ENCODE assay signal across 2 cellular contexts in the genomic region with DNA sequence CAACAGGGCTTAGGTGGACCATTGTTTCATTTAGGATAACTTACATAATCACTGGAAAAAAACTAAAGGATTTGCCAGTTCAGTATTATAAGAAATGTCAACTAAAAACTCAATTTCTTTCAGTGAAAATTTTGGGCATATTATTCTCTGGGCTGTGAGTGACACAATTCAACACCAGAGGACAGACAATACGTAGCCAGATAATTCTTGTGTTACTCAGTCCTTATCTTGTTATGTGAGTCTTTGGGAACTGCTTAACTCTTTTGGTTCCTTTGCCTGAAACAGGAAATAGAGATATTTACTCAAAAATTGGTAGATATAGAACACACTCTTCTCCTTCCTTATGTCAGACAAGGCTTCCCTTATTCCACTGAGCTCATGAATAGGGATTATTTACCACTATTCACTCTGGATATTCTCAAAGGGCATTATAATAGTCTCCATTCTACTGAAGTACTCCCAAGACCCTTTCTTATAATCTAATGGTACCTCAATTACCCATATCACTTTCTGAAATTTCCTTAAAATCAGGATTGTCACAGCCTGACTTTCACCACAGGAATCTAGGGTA.
TF ChIP-seq lines count a peak whose summit lies in the region.

No MANE protein-coding gene starts in this region.

TF ChIP-seq in SK-N-SH, 30 proteins besides CTCF, POLR2A, EP300 and RAD21 (continued from another document):
- TF ChIP-seq, protein P1, sequence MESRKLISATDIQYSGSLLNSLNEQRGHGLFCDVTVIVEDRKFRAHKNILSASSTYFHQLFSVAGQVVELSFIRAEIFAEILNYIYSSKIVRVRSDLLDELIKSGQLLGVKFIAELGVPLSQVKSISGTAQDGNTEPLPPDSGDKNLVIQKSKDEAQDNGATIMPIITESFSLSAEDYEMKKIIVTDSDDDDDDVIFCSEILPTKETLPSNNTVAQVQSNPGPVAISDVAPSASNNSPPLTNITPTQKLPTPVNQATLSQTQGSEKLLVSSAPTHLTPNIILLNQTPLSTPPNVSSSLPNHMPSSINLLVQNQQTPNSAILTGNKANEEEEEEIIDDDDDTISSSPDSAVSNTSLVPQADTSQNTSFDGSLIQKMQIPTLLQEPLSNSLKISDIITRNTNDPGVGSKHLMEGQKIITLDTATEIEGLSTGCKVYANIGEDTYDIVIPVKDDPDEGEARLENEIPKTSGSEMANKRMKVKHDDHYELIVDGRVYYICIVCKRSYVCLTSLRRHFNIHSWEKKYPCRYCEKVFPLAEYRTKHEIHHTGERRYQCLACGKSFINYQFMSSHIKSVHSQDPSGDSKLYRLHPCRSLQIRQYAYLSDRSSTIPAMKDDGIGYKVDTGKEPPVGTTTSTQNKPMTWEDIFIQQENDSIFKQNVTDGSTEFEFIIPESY (IDR thresholded peaks at IDR 0.05; ENCODE audit: borderline replicate concordance, low read depth) = no peak
- TF ChIP-seq, protein P2, sequence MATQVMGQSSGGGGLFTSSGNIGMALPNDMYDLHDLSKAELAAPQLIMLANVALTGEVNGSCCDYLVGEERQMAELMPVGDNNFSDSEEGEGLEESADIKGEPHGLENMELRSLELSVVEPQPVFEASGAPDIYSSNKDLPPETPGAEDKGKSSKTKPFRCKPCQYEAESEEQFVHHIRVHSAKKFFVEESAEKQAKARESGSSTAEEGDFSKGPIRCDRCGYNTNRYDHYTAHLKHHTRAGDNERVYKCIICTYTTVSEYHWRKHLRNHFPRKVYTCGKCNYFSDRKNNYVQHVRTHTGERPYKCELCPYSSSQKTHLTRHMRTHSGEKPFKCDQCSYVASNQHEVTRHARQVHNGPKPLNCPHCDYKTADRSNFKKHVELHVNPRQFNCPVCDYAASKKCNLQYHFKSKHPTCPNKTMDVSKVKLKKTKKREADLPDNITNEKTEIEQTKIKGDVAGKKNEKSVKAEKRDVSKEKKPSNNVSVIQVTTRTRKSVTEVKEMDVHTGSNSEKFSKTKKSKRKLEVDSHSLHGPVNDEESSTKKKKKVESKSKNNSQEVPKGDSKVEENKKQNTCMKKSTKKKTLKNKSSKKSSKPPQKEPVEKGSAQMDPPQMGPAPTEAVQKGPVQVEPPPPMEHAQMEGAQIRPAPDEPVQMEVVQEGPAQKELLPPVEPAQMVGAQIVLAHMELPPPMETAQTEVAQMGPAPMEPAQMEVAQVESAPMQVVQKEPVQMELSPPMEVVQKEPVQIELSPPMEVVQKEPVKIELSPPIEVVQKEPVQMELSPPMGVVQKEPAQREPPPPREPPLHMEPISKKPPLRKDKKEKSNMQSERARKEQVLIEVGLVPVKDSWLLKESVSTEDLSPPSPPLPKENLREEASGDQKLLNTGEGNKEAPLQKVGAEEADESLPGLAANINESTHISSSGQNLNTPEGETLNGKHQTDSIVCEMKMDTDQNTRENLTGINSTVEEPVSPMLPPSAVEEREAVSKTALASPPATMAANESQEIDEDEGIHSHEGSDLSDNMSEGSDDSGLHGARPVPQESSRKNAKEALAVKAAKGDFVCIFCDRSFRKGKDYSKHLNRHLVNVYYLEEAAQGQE (IDR thresholded peaks at IDR 0.05; ENCODE audit: low read depth, low read length) = no peak
- TF ChIP-seq TCF12 (IDR thresholded peaks at IDR 0.05) (no peak), SMC3 (IDR thresholded peaks at IDR 0.05; ENCODE audit: low read depth, low read length) (no peak)

TF ChIP-seq in SK-N-SH treated with all-trans-retinoic acid at 6 μM for 48 hours, 23 proteins besides CTCF, POLR2A, EP300 and RAD21 (continued from another document):
- TF ChIP-seq, protein P3, sequence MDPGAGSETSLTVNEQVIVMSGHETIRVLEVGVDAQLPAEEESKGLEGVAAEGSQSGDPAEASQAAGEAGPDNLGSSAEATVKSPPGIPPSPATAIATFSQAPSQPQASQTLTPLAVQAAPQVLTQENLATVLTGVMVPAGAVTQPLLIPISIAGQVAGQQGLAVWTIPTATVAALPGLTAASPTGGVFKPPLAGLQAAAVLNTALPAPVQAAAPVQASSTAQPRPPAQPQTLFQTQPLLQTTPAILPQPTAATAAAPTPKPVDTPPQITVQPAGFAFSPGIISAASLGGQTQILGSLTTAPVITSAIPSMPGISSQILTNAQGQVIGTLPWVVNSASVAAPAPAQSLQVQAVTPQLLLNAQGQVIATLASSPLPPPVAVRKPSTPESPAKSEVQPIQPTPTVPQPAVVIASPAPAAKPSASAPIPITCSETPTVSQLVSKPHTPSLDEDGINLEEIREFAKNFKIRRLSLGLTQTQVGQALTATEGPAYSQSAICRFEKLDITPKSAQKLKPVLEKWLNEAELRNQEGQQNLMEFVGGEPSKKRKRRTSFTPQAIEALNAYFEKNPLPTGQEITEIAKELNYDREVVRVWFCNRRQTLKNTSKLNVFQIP (CRISPR knock-in tag; IDR thresholded peaks at IDR 0.05; ENCODE audit: borderline replicate concordance, low read depth) = no peak
- no peak for TF ChIP-seq RARB (CRISPR knock-in tag; IDR thresholded peaks at IDR 0.05)
- no peak for TF ChIP-seq ZNF8 (CRISPR knock-in tag; IDR thresholded peaks at IDR 0.05)
- TF ChIP-seq, protein P4, sequence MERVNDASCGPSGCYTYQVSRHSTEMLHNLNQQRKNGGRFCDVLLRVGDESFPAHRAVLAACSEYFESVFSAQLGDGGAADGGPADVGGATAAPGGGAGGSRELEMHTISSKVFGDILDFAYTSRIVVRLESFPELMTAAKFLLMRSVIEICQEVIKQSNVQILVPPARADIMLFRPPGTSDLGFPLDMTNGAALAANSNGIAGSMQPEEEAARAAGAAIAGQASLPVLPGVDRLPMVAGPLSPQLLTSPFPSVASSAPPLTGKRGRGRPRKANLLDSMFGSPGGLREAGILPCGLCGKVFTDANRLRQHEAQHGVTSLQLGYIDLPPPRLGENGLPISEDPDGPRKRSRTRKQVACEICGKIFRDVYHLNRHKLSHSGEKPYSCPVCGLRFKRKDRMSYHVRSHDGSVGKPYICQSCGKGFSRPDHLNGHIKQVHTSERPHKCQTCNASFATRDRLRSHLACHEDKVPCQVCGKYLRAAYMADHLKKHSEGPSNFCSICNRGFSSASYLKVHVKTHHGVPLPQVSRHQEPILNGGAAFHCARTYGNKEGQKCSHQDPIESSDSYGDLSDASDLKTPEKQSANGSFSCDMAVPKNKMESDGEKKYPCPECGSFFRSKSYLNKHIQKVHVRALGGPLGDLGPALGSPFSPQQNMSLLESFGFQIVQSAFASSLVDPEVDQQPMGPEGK (CRISPR knock-in tag; IDR thresholded peaks at IDR 0.05; ENCODE audit: borderline replicate concordance) = no peak
- TF ChIP-seq OSR1 (CRISPR knock-in tag; IDR thresholded peaks at IDR 0.05) = no peak
- no peak for TF ChIP-seq TOX (CRISPR knock-in tag; IDR thresholded peaks at IDR 0.05; ENCODE audit: borderline replicate concordance)
- TF ChIP-seq GLIS3 (CRISPR knock-in tag; IDR thresholded peaks at IDR 0.05) = no peak
- TF ChIP-seq ESRRG (CRISPR knock-in tag; IDR thresholded peaks at IDR 0.05) = no peak
- no peak for TF ChIP-seq ZNF565 (CRISPR knock-in tag; conservative IDR thresholded peaks at IDR 0.05; ENCODE audit: low read depth)
- TF ChIP-seq ZNF70 (CRISPR knock-in tag; IDR thresholded peaks at IDR 0.05) = no peak
- no peak for TF ChIP-seq ZFP30 (CRISPR knock-in tag; IDR thresholded peaks at IDR 0.05)
